ENCODE assay signal across 8 cellular contexts in the genomic region with DNA sequence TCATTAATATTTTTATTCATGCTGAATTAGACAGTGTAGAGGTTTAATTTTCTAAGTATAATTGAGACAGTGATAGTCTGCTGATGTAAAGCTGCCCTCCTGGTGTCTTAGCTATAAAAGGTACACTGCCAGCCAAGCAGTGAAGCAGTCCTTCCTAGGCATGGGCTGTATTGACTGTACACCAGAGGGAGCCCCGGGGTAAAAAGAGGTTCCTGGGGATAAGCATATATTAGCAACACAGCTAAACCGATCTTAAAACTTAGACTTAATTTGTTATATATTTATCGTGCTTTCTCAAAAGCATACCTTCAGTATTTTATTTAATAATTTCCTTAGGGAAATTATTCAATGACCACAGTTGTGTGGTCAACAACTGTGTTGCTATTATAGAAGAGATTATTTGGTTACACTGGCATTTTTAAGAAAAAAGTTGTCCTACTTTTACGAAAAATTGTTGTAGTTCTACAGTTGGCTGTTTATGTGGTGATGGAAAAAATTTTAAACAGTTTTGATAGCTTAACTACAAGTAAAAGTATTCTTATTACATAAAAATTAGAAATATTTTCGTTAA.
DNase-seq lines count a peak whose midpoint lies in the region; TF ChIP-seq lines count a peak whose summit lies in the region.

No MANE protein-coding gene starts in this region.

- no peak overlapping the region for H2AFZ ChIP-seq in mammary epithelial cell (ENCODE audit: low read depth, low read length)

- H3K56ac ChIP-seq in mesendoderm (ENCODE audit: low read length): no peak overlapping the region

- H3K79me2 ChIP-seq in mammary epithelial cell (ENCODE audit: insufficient read depth, low read length): peaks cover 56% of the 10 kb centered on the region
- no peaks in the 10 kb centered on the region for H3K79me2 ChIP-seq in mesendoderm (ENCODE audit: control insufficient read depth, insufficient read depth, low read length)

- POLR2A ChIA-PET in HEK293T (lab: Yijun Ruan, JAX): interaction anchor here (0.6 kb wide), 1 partner anchor 67 kb away, joined by 3 read pairs; no protein-coding TSS in a partner anchor

- no peak overlapping the region for H2AK5ac ChIP-seq in mesendoderm (ENCODE audit: low read length)

- H3K27ac ChIP-seq in mammary epithelial cell (ENCODE audit: insufficient read depth, low read depth, low read length) (no peak overlapping the region), mesendoderm (ENCODE audit: low read depth, low read length) (no peak overlapping the region)

- in situ Hi-C loops in mammary epithelial cell (cut with MboI; ENCODE audit: low sequenced_read_pairs in 2 of 2): no loop called here

- no peaks in the 10 kb centered on the region for H4K20me1 ChIP-seq in mammary epithelial cell (ENCODE audit: insufficient read depth, low read length)

- H3K4me3 ChIP-seq in mammary epithelial cell (replicated peaks in 1 of 3; ENCODE audit: insufficient read depth in 1 of 3, low read depth in 2 of 3, low read length in 3 of 3): no peak overlapping the region
- H3K4me3 ChIP-seq in mesendoderm (ENCODE audit: low read length): no peak overlapping the region

- H3K23ac ChIP-seq in mesendoderm (ENCODE audit: low read length): no peak overlapping the region

- no peak overlapping the region for H3K4ac ChIP-seq in mesendoderm (ENCODE audit: low read depth, low read length)

- H3K18ac ChIP-seq in mesendoderm (ENCODE audit: low read length): no peak overlapping the region

- no peak overlapping the region for H2BK120ac ChIP-seq in mesendoderm (ENCODE audit: low read depth, low read length)

- no peaks in the 10 kb centered on the region for H3K9me3 ChIP-seq in mammary epithelial cell (replicated peaks; ENCODE audit: insufficient read depth, low read length)

- 89% methylated on average over 5 of the region's 5 CpGs for WGBS in mammary epithelial cell (ENCODE audit: low coverage, missing lambda C conversion rate)
- WGBS in mesendoderm (ENCODE audit: extremely low coverage, insufficient coverage, low lambda C conversion rate): 100% methylated on average over 1 of the region's 5 CpGs

- H3K4me2 ChIP-seq in mammary epithelial cell (ENCODE audit: insufficient read depth, low read depth, low read length) (no peak overlapping the region), mesendoderm (ENCODE audit: low read length) (no peak overlapping the region)

- dilution Hi-C loops in mammary epithelial cell (cut with HindIII; ENCODE audit: low sequenced_read_pairs): no loop called here

- no peak overlapping the region for H4K8ac ChIP-seq in mesendoderm (ENCODE audit: low read depth, low read length)

- no peak overlapping the region for H4K5ac ChIP-seq in mesendoderm (ENCODE audit: low read length)

- DNase-seq in NK-92 treated with Interleukin-12 subunit alpha and Interleukin-12 subunit beta, amount 100 ng/mL, for 24 hours (lab: John Stamatoyannopoulos, UW): peak; percentile 25
- DNase-seq in NK-92 (lab: John Stamatoyannopoulos, UW; ENCODE audit: unreplicated experiment): no peak
- DNase-seq in HEK293T (ENCODE audit: extremely low spot score): peak; percentile 44
- DNase-seq in OCI-M1 (lab: John Stamatoyannopoulos, UW): peak; percentile 69
- no peak for DNase-seq in mammary epithelial cell
- peak; percentile 67 for DNase-seq in mesendoderm
- DNase-seq in foreskin melanocyte: no peak
- no peak for DNase-seq in GM19238 (ENCODE audit: insufficient read length, low spot score)

- CTCF ChIA-PET in HEK293T (lab: Yijun Ruan, JAX) (interaction anchor here (0.6 to 1.8 kb wide), 5 partner anchors 14 to 1019 kb away, joined by 3 to 10 read pairs (median 4); no protein-coding TSS in a partner anchor), mammary epithelial cell (lab: Charles Lee; ENCODE audit: low non-redundant PET) (no interaction called here)

- H3K36me3 ChIP-seq in mammary epithelial cell (ENCODE audit: insufficient read depth, low read length): peaks cover 77% of the 10 kb centered on the region
- H3K36me3 ChIP-seq in mesendoderm (ENCODE audit: control insufficient read depth, insufficient read depth, low read length): no peaks in the 10 kb centered on the region

- BruUV-seq in mammary epithelial cell (replicated peaks; lab: Mats Ljungman, UMichigan): no TSS peak

- H2BK5ac ChIP-seq in mesendoderm (ENCODE audit: low read length): no peak overlapping the region

- peak; percentile 34 to 52 for TF ChIP-seq CTCF in mammary epithelial cell (conservative IDR thresholded peaks at IDR 0.05 in 1 of 2, IDR thresholded peaks at IDR 0.05 in 1 of 2; ENCODE audit: extremely low read depth in 1 of 2, insufficient read depth in 1 of 2, low read depth in 1 of 2, low read length in 2 of 2)

- H3K79me1 ChIP-seq in mesendoderm (ENCODE audit: low read length): no peaks in the 10 kb centered on the region

- H3K9ac ChIP-seq in mammary epithelial cell (ENCODE audit: insufficient read depth, low read length) (no peak overlapping the region), mesendoderm (ENCODE audit: low read length) (no peak overlapping the region)

- H3K4me1 ChIP-seq in mammary epithelial cell (ENCODE audit: insufficient read depth, low read length) (no peaks in the 10 kb centered on the region), mesendoderm (ENCODE audit: control insufficient read depth, low read depth, low read length) (no peaks in the 10 kb centered on the region)

- H3K27me3 ChIP-seq in mammary epithelial cell (ENCODE audit: insufficient read depth, low read length): no peaks in the 10 kb centered on the region
- no peaks in the 10 kb centered on the region for H3K27me3 ChIP-seq in mesendoderm (ENCODE audit: insufficient read depth, low read length, poor library complexity)

- no peak overlapping the region for H2BK15ac ChIP-seq in mesendoderm (replicated peaks; ENCODE audit: low read depth)

- intact Hi-C loops in mammary epithelial cell (cut with micrococcal nuclease): no loop called here

TF ChIP-seq in HEK293T, 16 proteins besides CTCF, POLR2A, EP300 and RAD21:
- TF ChIP-seq TARDBP (IDR thresholded peaks at IDR 0.05): no peak

Comparison
In these comparisons a context has a peak if more than half of its experiments do, and no peak if none do; other contexts are left out.
1. DNase-seq: peak in NK-92 treated with Interleukin-12 subunit alpha and Interleukin-12 subunit beta, amount 100 ng/mL, for 24 hours (single experiment), HEK293T (single experiment), OCI-M1 (single experiment) and mesendoderm (single experiment); none in NK-92 (single experiment), mammary epithelial cell (single experiment), foreskin melanocyte (single experiment) and GM19238 (single experiment).